8 cellular contexts compared by ENCODE assay signal in the genomic region with DNA sequence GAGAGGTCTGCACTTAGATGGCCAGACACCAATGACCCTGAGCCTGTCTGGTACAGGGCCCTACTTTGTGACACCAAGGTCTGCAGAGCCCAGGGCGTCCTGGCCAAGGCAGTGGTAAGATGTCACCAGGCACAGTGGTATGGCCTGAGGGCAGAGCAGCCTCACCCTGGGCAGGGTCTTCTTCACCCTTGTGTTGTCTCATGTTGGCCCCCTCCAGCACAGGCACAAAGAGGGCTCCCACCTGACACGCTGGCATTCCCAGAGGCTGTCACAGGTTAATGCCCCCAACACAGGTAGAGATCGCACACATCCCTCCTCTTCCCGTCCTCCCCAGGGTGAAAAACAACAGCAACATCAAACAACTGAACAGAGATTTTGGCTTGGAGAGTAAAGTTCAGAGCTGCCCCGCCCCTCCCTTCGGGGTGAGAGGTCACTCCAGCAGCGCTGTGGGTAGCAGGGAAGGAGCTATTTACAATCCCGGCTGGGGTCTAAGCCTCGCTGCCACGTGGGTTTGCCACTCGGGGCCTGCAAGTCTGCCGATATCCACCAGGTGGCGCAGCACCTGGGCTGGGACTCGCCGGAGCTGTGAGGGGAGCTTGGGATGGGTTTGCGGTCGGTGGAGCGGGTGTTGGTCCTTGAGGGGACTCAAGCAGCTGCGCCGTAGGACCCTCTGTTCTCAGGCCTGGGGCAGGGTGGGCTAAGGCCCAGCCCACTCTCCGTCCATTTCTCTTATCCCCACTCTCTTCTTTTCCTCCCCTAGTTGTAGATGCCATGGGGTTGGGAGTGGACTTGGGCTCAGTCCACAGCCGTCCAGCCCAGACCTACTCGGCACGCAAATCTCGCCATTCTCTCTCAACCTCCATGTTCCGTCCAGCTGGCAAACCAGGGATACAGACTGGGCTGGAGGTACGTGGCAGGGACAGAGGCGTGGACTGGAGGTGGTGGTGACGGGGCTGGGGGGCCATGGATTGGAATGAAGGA. TPM values are rescaled to one million over a fixed set of nuclear protein-coding genes. Genes with fewer than 3 reads are reported as not detected.
DNase-seq lines count a peak whose midpoint lies in the region; ATAC-seq, FAIRE-seq and TF ChIP-seq lines count a peak whose summit lies in the region.

No MANE protein-coding gene starts in this region.

- BruUV-seq in HepG2 (replicated peaks; lab: Mats Ljungman, UMichigan), result no TSS peak

- H3K27me3 ChIP-seq in H7 (ENCODE audit: control insufficient read depth, insufficient read depth, low read length) (peaks cover 8% of the 10 kb centered on the region), HepG2 (ENCODE audit: control insufficient read depth in 1 of 2, insufficient read depth in 2 of 2, low read length in 2 of 2) (peaks cover 0 to 2% of the 10 kb centered on the region in 2 experiments; a peak in 1 of 5 replicates)

- TF ChIP-seq EP300 in HepG2 (IDR thresholded peaks at IDR 0.05; ENCODE audit: low read depth in 2 of 2, low read length in 2 of 2) (no peak; a peak in 1 of 4 replicates), HepG2 (CRISPR knock-in tag; IDR thresholded peaks at IDR 0.05; ENCODE audit: borderline replicate concordance) (peak; percentile 36; the same call in 1 of the 2 replicates)

- H3K36me3 ChIP-seq in H7 (replicated peaks; ENCODE audit: control insufficient read depth, insufficient read depth, low read length), result no peaks in the 10 kb centered on the region
- H3K36me3 ChIP-seq in HepG2 (replicated peaks in 1 of 2; ENCODE audit: control insufficient read depth in 1 of 2, insufficient read depth in 2 of 2, low read length in 2 of 2), result no peaks in the 10 kb centered on the region

- H2AFZ ChIP-seq in HepG2 (ENCODE audit: low read length), result no peak overlapping the region

- POLR2A ChIA-PET in HepG2 (lab: Yijun Ruan, JAX), result interaction anchor here (0.6 to 2.2 kb wide), 15 partner anchors 9 to 121 kb away, joined by 3 to 75 read pairs (median 4); a partner anchor contains a TSS

- no peak overlapping the region for H3K4me3 ChIP-seq in AG09309 (ENCODE audit: control insufficient read depth, low read depth, low read length)
- no peak overlapping the region for H3K4me3 ChIP-seq in H7 (ENCODE audit: insufficient read depth, low read depth, low read length)
- H3K4me3 ChIP-seq in HepG2 (replicated peaks in 1 of 3; ENCODE audit: insufficient read depth in 1 of 3, low read depth in 2 of 3, low read length in 3 of 3), result peak overlapping the region in 2 of 3 experiments; percentile 9 to 54; a peak in 2 of 6 replicates

- in situ Hi-C loops in HepG2 (cut with HindIII; ENCODE audit: extremely low pct_ligation_motif_present, low pct_unique_long_range_greater_than_20kb), result loop anchor here (5.0 kb wide), 2 partner anchors 36 to 76 kb away; a partner anchor contains a TSS

- peak; percentile 68 for FAIRE-seq in HepG2 (lab: Jason Lieb, UNC)

- H3K79me2 ChIP-seq in HepG2 (ENCODE audit: insufficient read depth, low read length), result no peaks in the 10 kb centered on the region

- H4K20me1 ChIP-seq in HepG2 (ENCODE audit: insufficient read depth, low read length), result no peaks in the 10 kb centered on the region

- TF ChIP-seq CTCF in AG09309 (IDR thresholded peaks at IDR 0.05; ENCODE audit: control insufficient read depth, insufficient read depth, low read depth, low read length, missing control alignments), result peak; percentile 96
- peak; percentile 96 for TF ChIP-seq CTCF in chondrocyte (IDR thresholded peaks at IDR 0.05)
- TF ChIP-seq CTCF in HepG2 (CRISPR knock-in tag; IDR thresholded peaks at IDR 0.05), result peak; percentile 98

- H3K4me1 ChIP-seq in HepG2 (ENCODE audit: insufficient read depth, low read length), result peaks cover 77% of the 10 kb centered on the region

- TF ChIP-seq POLR2A in HepG2 (IDR thresholded peaks at IDR 0.05; ENCODE audit: insufficient read depth in 1 of 2, low read depth in 2 of 2, low read length in 2 of 2), result no peak

- 13% methylated on average over 23 of the region's 29 CpGs for WGBS in HepG2 (ENCODE audit: low lambda C conversion rate)

- ATAC-seq in HepG2, result peak; percentile 79
- ATAC-seq in HG03565 (IDR thresholded peaks at IDR 0.05; ENCODE audit: unreplicated experiment), result no peak

- no peaks in the 10 kb centered on the region for H3K9me3 Mint-ChIP-seq in chondrocyte (ENCODE audit: low read depth)

- H3K27ac ChIP-seq in HepG2 (ENCODE audit: extremely low read length, insufficient read depth, low read length), result peak overlapping the region; percentile 52

- intact Hi-C loops in HepG2 (cut with micrococcal nuclease; ENCODE audit: unreplicated experiment), result loop anchor here (5.0 kb wide), 1 partner anchor 36 kb away; a partner anchor contains a TSS

- no peaks in the 10 kb centered on the region for H3K36me3 Mint-ChIP-seq in chondrocyte (ENCODE audit: low read depth)

- no peaks in the 10 kb centered on the region for H3K9me3 ChIP-seq in HepG2 (ENCODE audit: low read length)

- H3K9ac ChIP-seq in HepG2 (ENCODE audit: insufficient read depth, low read depth, low read length), result peak overlapping the region; percentile 30; the same call in 1 of the 2 replicates

- peaks cover 36% of the 10 kb centered on the region for H3K4me1 Mint-ChIP-seq in chondrocyte (ENCODE audit: low read depth)

- no peak overlapping the region for H3K27ac Mint-ChIP-seq in chondrocyte (ENCODE audit: unreplicated experiment)

- no peaks in the 10 kb centered on the region for H3K27me3 Mint-ChIP-seq in chondrocyte (ENCODE audit: low read depth)

- no peak overlapping the region for H3K4me3 Mint-ChIP-seq in chondrocyte (ENCODE audit: unreplicated experiment)

- CTCF ChIA-PET in HepG2 (lab: Yijun Ruan, JAX; ENCODE audit: low intra/inter-chr PET ratio, low total read pairs), result interaction anchor here (4.7 to 6.6 kb wide), 2 partner anchors 44 to 76 kb away, joined by 18 to 165 read pairs; a partner anchor contains a TSS

- no peak for DNase-seq in AG09309 (ENCODE audit: low read depth)
- peak; percentile 94 for DNase-seq in H7
- peak; percentile 45 for DNase-seq in NCI-H446 treated with DMSO at 0.1 percent for 48 hours (lab: John Stamatoyannopoulos, UW)
- peak; percentile 89 for DNase-seq in activated CD4-positive, alpha-beta T cell treated with anti-CD3 and anti-CD28 coated beads for 48 hours
- no peak for DNase-seq in chondrocyte (ENCODE audit: low spot score)
- peak; percentile 78 for DNase-seq in HepG2 (ENCODE audit: low spot score)
- peak; percentile 50 to 78 (median 66) for DNase-seq in stimulated activated CD4-positive, alpha-beta T cell treated with anti-CD3 and anti-CD28 coated beads, TNF-alpha, amount 100 ng/mL, for 1 hour (ENCODE audit: low read depth in 3 of 3, low spot score in 1 of 3)

- H3K4me2 ChIP-seq in HepG2 (ENCODE audit: low read depth, low read length), result peak overlapping the region; percentile 75

- peak; percentile 95 for TF ChIP-seq RAD21 in HepG2 (CRISPR knock-in tag; IDR thresholded peaks at IDR 0.05)

RNA-seq across cellular contexts. Expression of a gene that starts 12.7 kb away (rescaled TPM):
- 17.5 and 24.9 TPM in 2 replicates for total RNA-seq in H7 (2014; rRNA removed; shearing (Covaris generic))
- total RNA-seq in chondrocyte (4.3 to 5.5 TPM (median 4.5 TPM) in 3 replicates), HepG2 (2016; rRNA removed; fragmentation: Illumina TruSeq; extraction: Trizol) (1.0 and 1.6 TPM in 2 replicates)
- 0.62 and 0.71 TPM in 2 replicates for total RNA-seq in HepG2 (2016; cell fraction: cytosol; rRNA removed; fragmentation: Illumina TruSeq; extraction: Trizol; ENCODE audit: low read depth)
- 1.1 and 1.4 TPM in 2 replicates for total RNA-seq in HepG2 (2016; cell fraction: insoluble cytoplasmic fraction; rRNA removed; fragmentation: Illumina TruSeq; extraction: Trizol)
- total RNA-seq in HepG2 (2016; cell fraction: membrane; rRNA removed; fragmentation: Illumina TruSeq; extraction: Trizol), result 1.1 TPM in 2 replicates
- total RNA-seq in HepG2 (2016; cell fraction: nucleus; rRNA removed; fragmentation: Illumina TruSeq; extraction: Trizol), result 0.22 and 0.34 TPM in 2 replicates
- polyA plus RNA-seq in HepG2 (2011; rRNA removed), result 5.7 and 6.8 TPM in 2 replicates
- 3.6 and 6.1 TPM in 2 replicates for polyA plus RNA-seq in HepG2 (2011; cell fraction: cytosol; rRNA removed)
- 6.0 and 6.7 TPM in 2 replicates for polyA plus RNA-seq in HepG2 (2011; cell fraction: nucleus; rRNA removed)
- 4.7 and 5.0 TPM in 2 replicates for polyA plus RNA-seq in HepG2 (2012)
- polyA plus RNA-seq in HepG2 (2016; cell fraction: cytosol; fragmentation: Illumina TruSeq; extraction: Trizol; ENCODE audit: low read depth), result 0.71 and 0.87 TPM in 2 replicates
- 1.6 and 1.7 TPM in 2 replicates for polyA plus RNA-seq in HepG2 (2016; cell fraction: insoluble cytoplasmic fraction; fragmentation: Illumina TruSeq; extraction: Trizol; ENCODE audit: low read depth)
- 0.94 and 1.0 TPM in 2 replicates for polyA plus RNA-seq in HepG2 (2016; cell fraction: membrane; fragmentation: Illumina TruSeq; extraction: Trizol; ENCODE audit: low read depth)
- 1.4 and 2.1 TPM in 2 replicates for polyA plus RNA-seq in HepG2 (2016; cell fraction: nucleus; fragmentation: Illumina TruSeq; extraction: Trizol; ENCODE audit: insufficient read depth, low read depth)
- 8.7 and 10.6 TPM in 2 replicates for polyA minus RNA-seq in HepG2 (2011; rRNA and poly(A)+ RNA removed; ENCODE audit: low replicate concordance)
- polyA minus RNA-seq in HepG2 (2011; cell fraction: cytosol; rRNA and poly(A)+ RNA removed), result 1.8 and 2.5 TPM in 2 replicates
- polyA minus RNA-seq in HepG2 (2011; cell fraction: nucleus; rRNA and poly(A)+ RNA removed), result 1.2 TPM in 1 of 2 replicates, not detected in the other

RNA-seq across cellular contexts. Expression of a gene that starts 27.8 kb away (rescaled TPM):
- total RNA-seq in H7 (2014; rRNA removed; shearing (Covaris generic)), result 59.5 and 59.6 TPM in 2 replicates
- total RNA-seq in chondrocyte (8.9 to 10.6 TPM (median 9.7 TPM) in 3 replicates), HepG2 (2016; rRNA removed; fragmentation: Illumina TruSeq; extraction: Trizol) (9.3 and 17.2 TPM in 2 replicates)
- total RNA-seq in HepG2 (2016; cell fraction: cytosol; rRNA removed; fragmentation: Illumina TruSeq; extraction: Trizol; ENCODE audit: low read depth), result 7.3 and 8.5 TPM in 2 replicates
- 11.0 and 17.1 TPM in 2 replicates for total RNA-seq in HepG2 (2016; cell fraction: insoluble cytoplasmic fraction; rRNA removed; fragmentation: Illumina TruSeq; extraction: Trizol)
- total RNA-seq in HepG2 (2016; cell fraction: membrane; rRNA removed; fragmentation: Illumina TruSeq; extraction: Trizol), result 8.8 and 11.0 TPM in 2 replicates
- 11.6 and 14.7 TPM in 2 replicates for total RNA-seq in HepG2 (2016; cell fraction: nucleus; rRNA removed; fragmentation: Illumina TruSeq; extraction: Trizol)
- 12.0 and 13.9 TPM in 2 replicates for polyA plus RNA-seq in HepG2 (2011; rRNA removed)
- 10.6 and 13.8 TPM in 2 replicates for polyA plus RNA-seq in HepG2 (2011; cell fraction: cytosol; rRNA removed)
- polyA plus RNA-seq in HepG2 (2011; cell fraction: nucleus; rRNA removed), result 8.4 and 8.6 TPM in 2 replicates
- 6.5 and 7.0 TPM in 2 replicates for polyA plus RNA-seq in HepG2 (2012)
- 3.8 and 4.4 TPM in 2 replicates for polyA plus RNA-seq in HepG2 (2016; cell fraction: cytosol; fragmentation: Illumina TruSeq; extraction: Trizol; ENCODE audit: low read depth)
- 9.8 and 11.5 TPM in 2 replicates for polyA plus RNA-seq in HepG2 (2016; cell fraction: insoluble cytoplasmic fraction; fragmentation: Illumina TruSeq; extraction: Trizol; ENCODE audit: low read depth)
- polyA plus RNA-seq in HepG2 (2016; cell fraction: membrane; fragmentation: Illumina TruSeq; extraction: Trizol; ENCODE audit: low read depth), result 5.1 and 5.2 TPM in 2 replicates
- polyA plus RNA-seq in HepG2 (2016; cell fraction: nucleus; fragmentation: Illumina TruSeq; extraction: Trizol; ENCODE audit: insufficient read depth, low read depth), result 25.7 and 27.9 TPM in 2 replicates
- polyA minus RNA-seq in HepG2 (2011; rRNA and poly(A)+ RNA removed; ENCODE audit: low replicate concordance), result 11.1 and 12.4 TPM in 2 replicates
- polyA minus RNA-seq in HepG2 (2011; cell fraction: cytosol; rRNA and poly(A)+ RNA removed), result 4.8 and 5.1 TPM in 2 replicates
- 2.4 and 3.6 TPM in 2 replicates for polyA minus RNA-seq in HepG2 (2011; cell fraction: nucleus; rRNA and poly(A)+ RNA removed)

RNA-seq across cellular contexts. Expression of a gene that starts 36.3 kb away (rescaled TPM):
- 4.9 and 6.4 TPM in 2 replicates for total RNA-seq in H7 (2014; rRNA removed; shearing (Covaris generic))
- total RNA-seq in chondrocyte, result 10.9 to 27.6 TPM (median 12.6 TPM) in 3 replicates
- 41.2 and 81.8 TPM in 2 replicates for total RNA-seq in HepG2 (2016; rRNA removed; fragmentation: Illumina TruSeq; extraction: Trizol)
- 20.3 and 22.5 TPM in 2 replicates for total RNA-seq in HepG2 (2016; cell fraction: cytosol; rRNA removed; fragmentation: Illumina TruSeq; extraction: Trizol; ENCODE audit: low read depth)
- total RNA-seq in HepG2 (2016; cell fraction: insoluble cytoplasmic fraction; rRNA removed; fragmentation: Illumina TruSeq; extraction: Trizol), result 43.8 and 83.7 TPM in 2 replicates
- total RNA-seq in HepG2 (2016; cell fraction: membrane; rRNA removed; fragmentation: Illumina TruSeq; extraction: Trizol), result 37.3 and 39.8 TPM in 2 replicates
- 83.6 and 87.9 TPM in 2 replicates for total RNA-seq in HepG2 (2016; cell fraction: nucleus; rRNA removed; fragmentation: Illumina TruSeq; extraction: Trizol)
- polyA plus RNA-seq in HepG2 (2011; rRNA removed), result 874 and 1,163 TPM in 2 replicates
- polyA plus RNA-seq in HepG2 (2011; cell fraction: cytosol; rRNA removed), result 750 and 916 TPM in 2 replicates
- 390 and 585 TPM in 2 replicates for polyA plus RNA-seq in HepG2 (2011; cell fraction: nucleus; rRNA removed)
- 254 and 427 TPM in 2 replicates for polyA plus RNA-seq in HepG2 (2012)
- 16.7 and 18.6 TPM in 2 replicates for polyA plus RNA-seq in HepG2 (2016; cell fraction: cytosol; fragmentation: Illumina TruSeq; extraction: Trizol; ENCODE audit: low read depth)
- polyA plus RNA-seq in HepG2 (2016; cell fraction: insoluble cytoplasmic fraction; fragmentation: Illumina TruSeq; extraction: Trizol; ENCODE audit: low read depth), result 45.4 and 47.8 TPM in 2 replicates
- polyA plus RNA-seq in HepG2 (2016; cell fraction: membrane; fragmentation: Illumina TruSeq; extraction: Trizol; ENCODE audit: low read depth), result 25.2 and 27.9 TPM in 2 replicates
- polyA plus RNA-seq in HepG2 (2016; cell fraction: nucleus; fragmentation: Illumina TruSeq; extraction: Trizol; ENCODE audit: insufficient read depth, low read depth), result 175 and 184 TPM in 2 replicates
- polyA minus RNA-seq in HepG2 (2011; rRNA and poly(A)+ RNA removed; ENCODE audit: low replicate concordance), result 139 and 593 TPM in 2 replicates
- polyA minus RNA-seq in HepG2 (2011; cell fraction: cytosol; rRNA and poly(A)+ RNA removed), result 195 and 264 TPM in 2 replicates
- 72.6 and 120 TPM in 2 replicates for polyA minus RNA-seq in HepG2 (2011; cell fraction: nucleus; rRNA and poly(A)+ RNA removed)

RNA-seq across cellular contexts. Expression of a gene that starts 40.2 kb away (rescaled TPM):
- total RNA-seq in H7 (2014; rRNA removed; shearing (Covaris generic)), result 34.9 and 35.0 TPM in 2 replicates
- 73.7 to 91.1 TPM (median 75.2 TPM) in 3 replicates for total RNA-seq in chondrocyte
- total RNA-seq in HepG2 (2016; rRNA removed; fragmentation: Illumina TruSeq; extraction: Trizol), result 12.3 and 25.6 TPM in 2 replicates
- total RNA-seq in HepG2 (2016; cell fraction: cytosol; rRNA removed; fragmentation: Illumina TruSeq; extraction: Trizol; ENCODE audit: low read depth), result 9.4 and 10.0 TPM in 2 replicates
- 11.8 and 25.5 TPM in 2 replicates for total RNA-seq in HepG2 (2016; cell fraction: insoluble cytoplasmic fraction; rRNA removed; fragmentation: Illumina TruSeq; extraction: Trizol)
- total RNA-seq in HepG2 (2016; cell fraction: membrane; rRNA removed; fragmentation: Illumina TruSeq; extraction: Trizol), result 12.6 and 15.4 TPM in 2 replicates
- total RNA-seq in HepG2 (2016; cell fraction: nucleus; rRNA removed; fragmentation: Illumina TruSeq; extraction: Trizol), result 22.9 and 27.4 TPM in 2 replicates
- 17.9 and 24.0 TPM in 2 replicates for polyA plus RNA-seq in HepG2 (2011; rRNA removed)
- 12.5 and 21.6 TPM in 2 replicates for polyA plus RNA-seq in HepG2 (2011; cell fraction: cytosol; rRNA removed)
- polyA plus RNA-seq in HepG2 (2011; cell fraction: nucleus; rRNA removed), result 100 and 115 TPM in 2 replicates
- polyA plus RNA-seq in HepG2 (2012), result 14.8 and 20.2 TPM in 2 replicates
- 8.0 and 8.2 TPM in 2 replicates for polyA plus RNA-seq in HepG2 (2016; cell fraction: cytosol; fragmentation: Illumina TruSeq; extraction: Trizol; ENCODE audit: low read depth)
- 10.2 and 14.0 TPM in 2 replicates for polyA plus RNA-seq in HepG2 (2016; cell fraction: insoluble cytoplasmic fraction; fragmentation: Illumina TruSeq; extraction: Trizol; ENCODE audit: low read depth)
- 11.2 and 16.1 TPM in 2 replicates for polyA plus RNA-seq in HepG2 (2016; cell fraction: membrane; fragmentation: Illumina TruSeq; extraction: Trizol; ENCODE audit: low read depth)
- polyA plus RNA-seq in HepG2 (2016; cell fraction: nucleus; fragmentation: Illumina TruSeq; extraction: Trizol; ENCODE audit: insufficient read depth, low read depth), result 65.2 and 66.0 TPM in 2 replicates
- polyA minus RNA-seq in HepG2 (2011; rRNA and poly(A)+ RNA removed; ENCODE audit: low replicate concordance), result 69.0 and 416 TPM in 2 replicates
- polyA minus RNA-seq in HepG2 (2011; cell fraction: cytosol; rRNA and poly(A)+ RNA removed), result 13.6 and 23.7 TPM in 2 replicates
- 19.4 and 22.5 TPM in 2 replicates for polyA minus RNA-seq in HepG2 (2011; cell fraction: nucleus; rRNA and poly(A)+ RNA removed)

RNA-seq across cellular contexts. Expression of a gene that starts 44.3 kb away (rescaled TPM):
- 73.7 and 79.2 TPM in 2 replicates for total RNA-seq in H7 (2014; rRNA removed; shearing (Covaris generic))
- total RNA-seq in chondrocyte, result 34.0 to 40.3 TPM (median 37.9 TPM) in 3 replicates
- total RNA-seq in HepG2 (2016; rRNA removed; fragmentation: Illumina TruSeq; extraction: Trizol), result 16.4 and 22.5 TPM in 2 replicates
- total RNA-seq in HepG2 (2016; cell fraction: cytosol; rRNA removed; fragmentation: Illumina TruSeq; extraction: Trizol; ENCODE audit: low read depth), result 19.6 and 29.0 TPM in 2 replicates
- 14.6 and 22.8 TPM in 2 replicates for total RNA-seq in HepG2 (2016; cell fraction: insoluble cytoplasmic fraction; rRNA removed; fragmentation: Illumina TruSeq; extraction: Trizol)
- 30.5 and 34.4 TPM in 2 replicates for total RNA-seq in HepG2 (2016; cell fraction: membrane; rRNA removed; fragmentation: Illumina TruSeq; extraction: Trizol)
- 13.0 and 15.2 TPM in 2 replicates for total RNA-seq in HepG2 (2016; cell fraction: nucleus; rRNA removed; fragmentation: Illumina TruSeq; extraction: Trizol)
- polyA plus RNA-seq in HepG2 (2011; rRNA removed), result 46.8 and 49.5 TPM in 2 replicates
- 53.5 and 57.9 TPM in 2 replicates for polyA plus RNA-seq in HepG2 (2011; cell fraction: cytosol; rRNA removed)
- 18.6 and 21.1 TPM in 2 replicates for polyA plus RNA-seq in HepG2 (2011; cell fraction: nucleus; rRNA removed)
- 26.3 and 27.0 TPM in 2 replicates for polyA plus RNA-seq in HepG2 (2012)
- polyA plus RNA-seq in HepG2 (2016; cell fraction: cytosol; fragmentation: Illumina TruSeq; extraction: Trizol; ENCODE audit: low read depth), result 24.2 and 36.2 TPM in 2 replicates
- polyA plus RNA-seq in HepG2 (2016; cell fraction: insoluble cytoplasmic fraction; fragmentation: Illumina TruSeq; extraction: Trizol; ENCODE audit: low read depth), result 20.1 and 21.0 TPM in 2 replicates
- 29.7 and 39.9 TPM in 2 replicates for polyA plus RNA-seq in HepG2 (2016; cell fraction: membrane; fragmentation: Illumina TruSeq; extraction: Trizol; ENCODE audit: low read depth)
- polyA plus RNA-seq in HepG2 (2016; cell fraction: nucleus; fragmentation: Illumina TruSeq; extraction: Trizol; ENCODE audit: insufficient read depth, low read depth), result 35.6 and 36.4 TPM in 2 replicates
- polyA minus RNA-seq in HepG2 (2011; rRNA and poly(A)+ RNA removed; ENCODE audit: low replicate concordance), result 40.9 and 59.1 TPM in 2 replicates
- polyA minus RNA-seq in HepG2 (2011; cell fraction: cytosol; rRNA and poly(A)+ RNA removed), result 12.3 and 19.1 TPM in 2 replicates
- polyA minus RNA-seq in HepG2 (2011; cell fraction: nucleus; rRNA and poly(A)+ RNA removed), result 7.8 and 9.8 TPM in 2 replicates

Comparison
In these comparisons a context has a peak if more than half of its experiments do, and no peak if none do; other contexts are left out.
1. DNase-seq: peak in H7 (single experiment), NCI-H446 treated with DMSO at 0.1 percent for 48 hours (single experiment), activated CD4-positive, alpha-beta T cell treated with anti-CD3 and anti-CD28 coated beads for 48 hours (single experiment), HepG2 (single experiment) and stimulated activated CD4-positive, alpha-beta T cell treated with anti-CD3 and anti-CD28 coated beads, TNF-alpha, amount 100 ng/mL, for 1 hour (3 of 3); none in AG09309 (single experiment) and chondrocyte (single experiment).
2. H3K4me3 ChIP-seq: peak in HepG2 (2 of 3); none in AG09309 (single experiment) and H7 (single experiment).
3. Peak in every context shown above with its lines, with median percentiles within 50 percentile points of each other: CTCF ChIP-seq.